ENCODE assay signal across 9 cellular contexts in the genomic region with DNA sequence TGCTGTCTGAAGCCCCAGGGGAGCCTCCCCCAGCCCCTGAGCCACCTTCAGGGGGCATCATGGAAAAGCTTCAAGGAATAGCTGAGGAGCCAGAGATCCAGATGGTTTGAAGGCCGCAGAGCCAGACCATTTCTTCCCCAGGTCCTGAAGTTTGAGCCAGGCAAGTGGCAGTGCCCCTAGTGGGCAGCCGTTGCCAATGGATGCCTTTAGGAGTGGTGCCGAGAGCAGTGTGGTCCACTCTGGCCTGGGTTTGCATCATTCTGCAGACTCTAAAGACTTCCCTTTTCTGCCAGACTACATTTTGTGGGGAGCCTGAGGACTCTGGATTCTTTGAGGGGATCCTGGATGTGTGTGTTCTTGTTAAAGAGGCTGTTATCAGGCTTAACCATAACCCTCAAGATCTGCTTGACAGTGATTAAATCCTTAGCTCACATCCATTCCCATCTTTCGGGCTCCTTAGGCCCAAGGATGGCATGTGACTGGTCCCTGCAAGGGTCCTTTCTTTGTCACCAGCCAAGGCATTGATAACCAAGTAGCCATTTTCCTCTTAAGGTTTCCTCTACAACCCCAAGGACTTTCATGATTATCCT. TPM values are rescaled to one million over a fixed set of nuclear protein-coding genes. Genes with fewer than 3 reads are reported as not detected.
DNase-seq lines count a peak whose midpoint lies in the region; TF ChIP-seq lines count a peak whose summit lies in the region.
"Had no signal": no experiment of that assay in that cellular context is flagged by ENCODE, and none has a peak within 500 bp of the region (broad histone marks: within the 10 kb centered on the region; RNA-seq: fewer than 3 reads in every experiment).

No MANE protein-coding gene starts in this region.

- H3K27ac ChIP-seq in OCI-LY7 (ENCODE audit: low read depth, low read length, poor library complexity, severe bottlenecking) = no peak overlapping the region

- no peaks in the 10 kb centered on the region for H3K9me2 ChIP-seq in OCI-LY7 (ENCODE audit: insufficient read depth, low read length)

- H3K4me1 Mint-ChIP-seq in immature natural killer cell = no peaks in the 10 kb centered on the region

- H3K9me3 ChIP-seq in OCI-LY7 (ENCODE audit: low read length) = no peaks in the 10 kb centered on the region

- H2AFZ ChIP-seq in OCI-LY7 (ENCODE audit: low read length) = no peak overlapping the region

- BruUV-seq in OCI-LY7 (replicated peaks; lab: Mats Ljungman, UMichigan) = no TSS peak

- CTCF ChIA-PET in OCI-LY7 (lab: Charles Lee; ENCODE audit: unreplicated experiment) = interaction anchor here (0.5 kb wide), 1 partner anchor 20 kb away, joined by 4 read pairs; no protein-coding TSS in a partner anchor

- H4K20me1 ChIP-seq in OCI-LY7 (ENCODE audit: insufficient read depth, low read length) = no peaks in the 10 kb centered on the region

- peaks cover 37% of the 10 kb centered on the region for H3K36me3 ChIP-seq in OCI-LY7 (ENCODE audit: insufficient read depth, low read length)

- H3K4me3 Mint-ChIP-seq in immature natural killer cell = no peak overlapping the region
- H3K4me3 Mint-ChIP-seq: activated naive CD8-positive, alpha-beta T cell; stimulated activated naive CD8-positive, alpha-beta T cell treated with anti-CD3 and anti-CD28 coated beads, Interleukin-15, Interleukin-2, amounts not matched to agents 100 ng/mL and 50 ng/mL, for 24 hours had no signal

- POLR2A ChIA-PET in OCI-LY7 (lab: Charles Lee) = interaction anchor here (0.6 to 1.3 kb wide), 3 partner anchors 8 to 173 kb away, joined by 3 to 11 read pairs (median 3); no protein-coding TSS in a partner anchor

- H3K27me3 Mint-ChIP-seq in immature natural killer cell (ENCODE audit: low read depth in 3 of 3) = peaks cover 1 to 5% (median 3%) of the 10 kb centered on the region in 3 donors
- H3K27me3 Mint-ChIP-seq: activated naive CD8-positive, alpha-beta T cell had no signal

- peak; percentile 78 for TF ChIP-seq CTCF in GM12872 (IDR thresholded peaks at IDR 0.05; ENCODE audit: insufficient read depth, low read depth, low read length)
- TF ChIP-seq CTCF in OCI-LY7 (conservative IDR thresholded peaks at IDR 0.05; ENCODE audit: low read length) = peak; percentile 77
- TF ChIP-seq CTCF in epithelial cell of proximal tubule (conservative IDR thresholded peaks at IDR 0.05; ENCODE audit: low read depth, low read length) = peak; percentile 77
- TF ChIP-seq CTCF in retinal pigment epithelial cell (conservative IDR thresholded peaks at IDR 0.05; ENCODE audit: low read depth, low read length) = peak; percentile 79

- no peaks in the 10 kb centered on the region for H3K79me2 ChIP-seq in OCI-LY7 (ENCODE audit: insufficient read depth, low read depth, low read length)

- no peaks in the 10 kb centered on the region for H3K4me1 ChIP-seq in OCI-LY7 (ENCODE audit: insufficient read depth, low read length, poor library complexity, severe bottlenecking)

- intact Hi-C loops in OCI-LY7 (cut with micrococcal nuclease; ENCODE audit: unreplicated experiment) = no loop called here

- H3K4me3 ChIP-seq in OCI-LY7 (ENCODE audit: low read depth, low read length, poor library complexity, severe bottlenecking) = no peak overlapping the region
- H3K4me3 ChIP-seq in epithelial cell of proximal tubule (ENCODE audit: low read depth, low read length) = no peak overlapping the region
- no peak overlapping the region for H3K4me3 ChIP-seq in retinal pigment epithelial cell (ENCODE audit: low read length)

- peak overlapping the region in 1 of 6 donors; percentile 58 for H3K27ac Mint-ChIP-seq in immature natural killer cell
- H3K27ac Mint-ChIP-seq: activated naive CD8-positive, alpha-beta T cell; stimulated activated naive CD8-positive, alpha-beta T cell treated with anti-CD3 and anti-CD28 coated beads, Interleukin-15, Interleukin-2, amounts not matched to agents 100 ng/mL and 50 ng/mL, for 24 hours had no signal

- peaks cover 0 to 2% (median 0%) of the 10 kb centered on the region in 6 donors for H3K9me3 Mint-ChIP-seq in immature natural killer cell
- H3K9me3 Mint-ChIP-seq: stimulated activated naive CD8-positive, alpha-beta T cell treated with anti-CD3 and anti-CD28 coated beads, Interleukin-15, Interleukin-2, amounts not matched to agents 100 ng/mL and 50 ng/mL, for 24 hours had no signal

- DNase-seq in OCI-LY7 (ENCODE audit: low spot score) = peak; percentile 13
- DNase-seq in epithelial cell of proximal tubule (ENCODE audit: low read depth) = no peak
- DNase-seq in retinal pigment epithelial cell (ENCODE audit: low read depth) = no peak
- DNase-seq in immature natural killer cell = no peak
- DNase-seq in activated naive CD4-positive, alpha-beta T cell (lab: John Stamatoyannopoulos, UW) = no peak
- DNase-seq in HPDE6-E6E7 (ENCODE audit: extremely low spot score) = no peak

- peaks cover 12 to 31% (median 27%) of the 10 kb centered on the region in 3 donors for H3K36me3 Mint-ChIP-seq in immature natural killer cell

- H3K4me2 ChIP-seq in OCI-LY7 (ENCODE audit: low read length) = no peak overlapping the region

RNA-seq across cellular contexts. Expression of gene HINFP, which starts 13.1 kb away (rescaled TPM):
- total RNA-seq in OCI-LY7 (2014; rRNA removed; shearing (Covaris generic)) = 18.2 and 27.7 TPM in 2 replicates
- total RNA-seq in OCI-LY7 (2022) = 29.6 and 30.8 TPM in 2 replicates
- total RNA-seq in epithelial cell of proximal tubule = 11.9 and 13.7 TPM in 2 replicates
- polyA plus RNA-seq in immature natural killer cell = 10 to 100 TPM in 2 of 3 donors, 1 to 10 TPM in 1; 9.2 to 18.6 (median 11.0) TPM

RNA-seq across cellular contexts. Expression of gene ABCG4, which starts 14.4 kb away (rescaled TPM):
- not detected in 2 replicates for total RNA-seq in OCI-LY7 (2014; rRNA removed; shearing (Covaris generic))
- total RNA-seq in OCI-LY7 (2022) (not detected in 2 replicates), epithelial cell of proximal tubule (under 0.01 TPM in 1 of 2 replicates, not detected in the other)
- not detected for polyA plus RNA-seq in immature natural killer cell

RNA-seq across cellular contexts. Expression of gene C2CD2L, which starts 27.3 kb away (rescaled TPM):
- total RNA-seq in OCI-LY7 (2014; rRNA removed; shearing (Covaris generic)) = 6.5 and 10.6 TPM in 2 replicates
- total RNA-seq in OCI-LY7 (2022) (19.0 and 19.9 TPM in 2 replicates), epithelial cell of proximal tubule (6.1 and 8.2 TPM in 2 replicates)
- polyA plus RNA-seq in immature natural killer cell = 1 to 10 TPM; 1.0 to 7.7 (median 2.6) TPM

RNA-seq across cellular contexts. Expression of gene DPAGT1, which starts 32.8 kb away (rescaled TPM):
- total RNA-seq in OCI-LY7 (2014; rRNA removed; shearing (Covaris generic)) = 31.7 and 35.8 TPM in 2 replicates
- total RNA-seq in OCI-LY7 (2022) = 72.4 and 83.4 TPM in 2 replicates
- total RNA-seq in epithelial cell of proximal tubule = 24.8 and 32.3 TPM in 2 replicates
- polyA plus RNA-seq in immature natural killer cell = 10 to 100 TPM; 23.7 to 47.4 (median 44.5) TPM

RNA-seq across cellular contexts. Expression of gene NLRX1, which starts 34.0 kb away (rescaled TPM):
- 2.1 and 2.8 TPM in 2 replicates for total RNA-seq in OCI-LY7 (2014; rRNA removed; shearing (Covaris generic))
- total RNA-seq in OCI-LY7 (2022) (8.8 and 10.6 TPM in 2 replicates), epithelial cell of proximal tubule (13.2 and 14.7 TPM in 2 replicates)
- polyA plus RNA-seq in immature natural killer cell = 10 to 100 TPM; 10.7 to 20.9 (median 11.0) TPM
